Comparison of ENCODE assay signal across 17 cellular contexts in genomic region chr2:11496311-11496710, GRCh38. TPM values are rescaled to one million over a fixed set of nuclear protein-coding genes. Genes with fewer than 3 reads are reported as not detected.
DNase-seq lines count a peak whose midpoint lies in the region; ATAC-seq, FAIRE-seq and TF ChIP-seq lines count a peak whose summit lies in the region.
"Had no signal": no experiment of that assay in that cellular context is flagged by ENCODE, and none has a peak within 500 bp of the region (broad histone marks: within the 10 kb centered on the region; RNA-seq: fewer than 3 reads in every experiment).

No MANE protein-coding gene starts in this region.

- TF ChIP-seq RAD21 in H1 (IDR thresholded peaks at IDR 0.05 in 1 of 2, conservative IDR thresholded peaks at IDR 0.05 in 1 of 2; ENCODE audit: low read depth in 2 of 2, low read length in 2 of 2) = no peak

- H2BK20ac ChIP-seq in H1 (ENCODE audit: low read length) = no peak overlapping the region

- no peak overlapping the region for H2AK5ac ChIP-seq in H1 (ENCODE audit: low read depth, low read length)

- H3K4ac ChIP-seq in H1 (replicated peaks; ENCODE audit: insufficient read length, low read depth, low read length) = no peak overlapping the region

- H3K9me3 ChIP-seq in H1 (ENCODE audit: insufficient read depth in 2 of 2, low read depth in 1 of 2, low read length in 1 of 2) = no peaks in the 10 kb centered on the region
- H3K9me3 ChIP-seq: SJSA1 had no signal

- POLR2A ChIA-PET in H1 (lab: Charles Lee; ENCODE audit: partially characterized antibody) = interaction anchor here (2.3 kb wide), 1 partner anchor 12 kb away, joined by 6 read pairs; no protein-coding TSS in a partner anchor

- no peak overlapping the region for H4K5ac ChIP-seq in H1 (ENCODE audit: insufficient read length, low read depth, low read length)

- H4K20me1 ChIP-seq in H1 (replicated peaks in 1 of 2; ENCODE audit: control insufficient read depth in 1 of 2, insufficient read depth in 2 of 2, low read length in 2 of 2) = peaks cover 0 to 13% of the 10 kb centered on the region in 2 experiments

- H3K23me2 ChIP-seq in H1 (ENCODE audit: low read depth, low read length) = no peaks in the 10 kb centered on the region

- no peak for TF ChIP-seq CTCF in H1 (IDR thresholded peaks at IDR 0.05; ENCODE audit: control extremely low read depth in 1 of 3, insufficient read depth in 1 of 3, low read depth in 1 of 3, low read length in 3 of 3)

- TF ChIP-seq EP300 in H1 (IDR thresholded peaks at IDR 0.05; ENCODE audit: borderline replicate concordance in 1 of 2, low read depth in 2 of 2, low read length in 2 of 2) = no peak

- ATAC-seq in HG03095 (IDR thresholded peaks at IDR 0.05; ENCODE audit: unreplicated experiment) = no peak
- ATAC-seq: PC-3 had no signal

- H3K27me3 ChIP-seq in H1 (replicated peaks in 1 of 4; ENCODE audit: control insufficient read depth in 3 of 4, extremely low read depth in 1 of 4, insufficient read depth in 3 of 4, low read length in 3 of 4) (no peaks in the 10 kb centered on the region), layer of hippocampus (ENCODE audit: control insufficient read depth, insufficient read depth, low read length) (no peaks in the 10 kb centered on the region)

- peak overlapping the region in 1 of 4 experiments; percentile 16; a peak in 1 of 8 replicates for H3K4me3 ChIP-seq in H1 (ENCODE audit: extremely low read depth in 1 of 4, insufficient read depth in 2 of 4, low read depth in 3 of 4, low read length in 4 of 4)
- H3K4me3 ChIP-seq: SJSA1 had no signal

- 67% methylated on average over 9 of the region's 9 CpGs; no CpG with 5 or more reads in 1 of the 2 experiments for WGBS in H1 (ENCODE audit: extremely low coverage in 1 of 2, insufficient coverage in 1 of 2, insufficient read length in 1 of 2, insufficient replicate concordance in 2 of 2, low coverage in 1 of 2, low lambda C conversion rate in 2 of 2, missing lambda C conversion rate in 1 of 2), 2 experiments

- H3K36me3 ChIP-seq in H1 (ENCODE audit: control insufficient read depth in 2 of 4, insufficient read depth in 4 of 4, low read length in 3 of 4) = no peaks in the 10 kb centered on the region
- H3K36me3 ChIP-seq: SJSA1 had no signal

- H3K9ac ChIP-seq in H1 (replicated peaks in 1 of 4; ENCODE audit: extremely low read depth in 1 of 4, low read depth in 3 of 4, low read length in 3 of 4) = peak overlapping the region in 1 of 4 experiments; percentile 42; a peak in 2 of 7 replicates

- no peak overlapping the region for H2BK120ac ChIP-seq in H1 (replicated peaks; ENCODE audit: low read depth, low read length)

- DNase-seq in NCI-H82 (lab: John Stamatoyannopoulos, UW) = peak; percentile 90
- DNase-seq in H1 (ENCODE audit: low read depth in 1 of 2, low spot score in 2 of 2) = no peak
- DNase-seq in substantia nigra (lab: John Stamatoyannopoulos, UW) = peak in 2 of 49 donors; percentile 13 to 38
- DNase-seq in NK-92 (lab: John Stamatoyannopoulos, UW; ENCODE audit: unreplicated experiment) = no peak
- no peak for DNase-seq in AG08396 (ENCODE audit: low spot score)
- DNase-seq in frontal cortex (ENCODE audit: low spot score in 2 of 2) = no peak
- DNase-seq: activated gamma-delta T cell; Karpas-422; kidney glomerular epithelial cell; NCI-H1048; NCI-H2081 treated with DMSO at 0.1 percent for 48 hours; PC-3; stimulated activated naive CD4-positive, alpha-beta T cell; trophoblast cell had no signal

- peak overlapping the region; percentile 40 to 52; a peak in 2 of 4 replicates for H3K4me2 ChIP-seq in H1 (ENCODE audit: insufficient read depth in 1 of 2, low read depth in 2 of 2, low read length in 2 of 2)

- H3K23ac ChIP-seq in H1 (ENCODE audit: insufficient read length) = no peak overlapping the region

- H3K4me1 ChIP-seq in H1 (replicated peaks in 1 of 4; ENCODE audit: control insufficient read depth in 3 of 4, insufficient read depth in 4 of 4, low read length in 3 of 4) = peaks cover 5 to 20% (median 12%) of the 10 kb centered on the region in 4 experiments
- H3K4me1 ChIP-seq: SJSA1 had no signal

- CTCF ChIA-PET in H1 (lab: Charles Lee; ENCODE audit: partially characterized antibody) = interaction anchor here (0.6 to 20.6 kb wide), 7 partner anchors 11 to 1120 kb away, joined by 3 to 558 read pairs (median 6); partner anchors contain the start of gene GREB1

- H3K56ac ChIP-seq in H1 (replicated peaks; ENCODE audit: insufficient read length, low read depth, low read length) = no peak overlapping the region

- H3K79me2 ChIP-seq in H1 (ENCODE audit: control insufficient read depth in 1 of 2, insufficient read depth in 2 of 2, low read length in 2 of 2) = peaks cover 6 to 71% of the 10 kb centered on the region in 2 experiments

- H3K79me1 ChIP-seq in H1 (ENCODE audit: low read depth, low read length) = peaks cover 13% of the 10 kb centered on the region

- H4K91ac ChIP-seq in H1 (replicated peaks; ENCODE audit: insufficient read length, low read length) = no peak overlapping the region

- no peak overlapping the region for H2BK12ac ChIP-seq in H1 (ENCODE audit: low read depth, low read length)

- H3K18ac ChIP-seq in H1 (ENCODE audit: extremely low read depth, low read length) = no peak overlapping the region

- H2BK5ac ChIP-seq in H1 (ENCODE audit: low read depth, low read length) = no peak overlapping the region

- no peak for TF ChIP-seq POLR2A in H1 (IDR thresholded peaks at IDR 0.05; ENCODE audit: control extremely low read depth in 1 of 2, low read depth in 2 of 2, low read length in 2 of 2)

- no peak overlapping the region for H2AFZ ChIP-seq in H1 (ENCODE audit: low read length)

- H4K8ac ChIP-seq in H1 (ENCODE audit: extremely low read depth, insufficient read depth, low read length) = no peak overlapping the region

- H2BK15ac ChIP-seq in H1 (ENCODE audit: low read length) = no peak overlapping the region

- FAIRE-seq in H1 (lab: Jason Lieb, UNC) (peak; percentile 13), frontal cortex (lab: Jason Lieb, UNC) (no peak)

- no peak overlapping the region for H3K14ac ChIP-seq in H1 (ENCODE audit: insufficient read length)

- H3K27ac ChIP-seq in H1 (ENCODE audit: low read depth, low read length) (no peak overlapping the region), layer of hippocampus (ENCODE audit: low read depth, low read length) (peak overlapping the region; percentile 54), substantia nigra (ENCODE audit: low read depth, low read length, poor library complexity, severe bottlenecking) (peak overlapping the region; percentile 74)
- H3K27ac ChIP-seq: SJSA1 had no signal

TF ChIP-seq in H1, 55 proteins besides CTCF, POLR2A, EP300 and RAD21 (continues in another document):
- no peak for TF ChIP-seq EZH2 (IDR thresholded peaks at IDR 0.05; ENCODE audit: low read depth, low read length, severe bottlenecking)
- TF ChIP-seq TAF7 (optimal IDR thresholded peaks at IDR 0.05; ENCODE audit: borderline replicate concordance, low read depth, low read length) = no peak
- no peak for TF ChIP-seq POLR2AphosphoS5 (IDR thresholded peaks at IDR 0.05; ENCODE audit: low read depth, low read length)
- TF ChIP-seq SP4 (IDR thresholded peaks at IDR 0.05; ENCODE audit: low read length) = no peak
- no peak for TF ChIP-seq RNF2 (IDR thresholded peaks at IDR 0.05; ENCODE audit: borderline replicate concordance, low read depth, low read length, missing control alignments, poor library complexity, severe bottlenecking)
- TF ChIP-seq CREB1 (IDR thresholded peaks at IDR 0.05) = no peak
- TF ChIP-seq CEBPB (IDR thresholded peaks at IDR 0.05; ENCODE audit: low read depth, low read length) = no peak
- TF ChIP-seq SIN3A (conservative IDR thresholded peaks at IDR 0.05 in 1 of 2, IDR thresholded peaks at IDR 0.05 in 1 of 2; ENCODE audit: low read depth in 1 of 2, low read length in 2 of 2) = no peak
- TF ChIP-seq ASH2L (IDR thresholded peaks at IDR 0.05; ENCODE audit: low read length) = no peak
- TF ChIP-seq ATF2 (IDR thresholded peaks at IDR 0.05; ENCODE audit: low read length) = no peak
- no peak for TF ChIP-seq BCL11A (IDR thresholded peaks at IDR 0.05; ENCODE audit: low read depth in 2 of 2, low read length in 2 of 2)
- no peak for TF ChIP-seq NRF1 (IDR thresholded peaks at IDR 0.05; ENCODE audit: low read depth, low read length)
- no peak for TF ChIP-seq SIRT6 (IDR thresholded peaks at IDR 0.05; ENCODE audit: low read length)
- TF ChIP-seq BRCA1 (IDR thresholded peaks at IDR 0.05; ENCODE audit: low read depth, low read length) = no peak

RNA-seq across cellular contexts. Expression of gene E2F6, which starts 30.4 kb away (rescaled TPM):
- total RNA-seq in H1 (2021; fragmentation: NEBNext Ultra II Directional; extraction: Animal tissue kit (Norgen Biotek cat#: 25700)) = 14.9 and 15.6 TPM in 2 replicates
- polyA plus RNA-seq in H1 (2011; rRNA removed) = 3.8 and 8.3 TPM in 2 replicates
- 7.3 TPM for polyA plus RNA-seq in H1 (2011; cell fraction: cytosol; rRNA removed)
- 5.7 TPM for polyA plus RNA-seq in H1 (2011; cell fraction: nucleus; rRNA removed)
- 11.0 to 11.9 TPM (median 11.2 TPM) in 4 replicates for polyA plus RNA-seq in H1 (2012, experiment 1 of 2)
- polyA plus RNA-seq in H1 (2012, experiment 2 of 2) = 6.1 TPM
- polyA plus RNA-seq in H1 (2013, experiment 1 of 2) = 8.0 TPM
- 7.7 TPM for polyA plus RNA-seq in H1 (2013, experiment 2 of 2)
- polyA minus RNA-seq in H1 (2011; rRNA and poly(A)+ RNA removed) = 6.8 and 9.7 TPM in 2 replicates
- 5.4 TPM for polyA minus RNA-seq in H1 (2011; cell fraction: cytosol; rRNA and poly(A)+ RNA removed)
- 11.4 TPM for polyA minus RNA-seq in H1 (2011; cell fraction: nucleus; rRNA and poly(A)+ RNA removed)
- total RNA-seq in frontal cortex = 12.2 TPM

RNA-seq across cellular contexts. Expression of gene GREB1, which starts 37.5 kb away (rescaled TPM):
- total RNA-seq in H1 (2021; fragmentation: NEBNext Ultra II Directional; extraction: Animal tissue kit (Norgen Biotek cat#: 25700)) = 41.7 and 43.4 TPM in 2 replicates
- 7.9 and 13.8 TPM in 2 replicates for polyA plus RNA-seq in H1 (2011; rRNA removed)
- polyA plus RNA-seq in H1 (2011; cell fraction: cytosol; rRNA removed) = 9.9 TPM
- polyA plus RNA-seq in H1 (2011; cell fraction: nucleus; rRNA removed) = 22.7 TPM
- polyA plus RNA-seq in H1 (2012, experiment 1 of 2) = 14.3 to 18.0 TPM (median 16.3 TPM) in 4 replicates
- polyA plus RNA-seq in H1 (2012, experiment 2 of 2) = 8.5 TPM
- polyA plus RNA-seq in H1 (2013, experiment 1 of 2) = 16.9 TPM
- polyA plus RNA-seq in H1 (2013, experiment 2 of 2) = 15.7 TPM
- 23.1 and 26.4 TPM in 2 replicates for polyA minus RNA-seq in H1 (2011; rRNA and poly(A)+ RNA removed)
- 13.1 TPM for polyA minus RNA-seq in H1 (2011; cell fraction: cytosol; rRNA and poly(A)+ RNA removed)
- 21.8 TPM for polyA minus RNA-seq in H1 (2011; cell fraction: nucleus; rRNA and poly(A)+ RNA removed)
- total RNA-seq in frontal cortex = 3.7 TPM
- total RNA-seq: SJSA1 had no signal
